In genomic region chr18:63823516-63824219, GRCh38 we compare ENCODE assay signal across 9 cellular contexts. TPM values are rescaled to one million over a fixed set of nuclear protein-coding genes. Genes with fewer than 3 reads are reported as not detected.
DNase-seq lines count a peak whose midpoint lies in the region; ATAC-seq and TF ChIP-seq lines count a peak whose summit lies in the region.
"Had no signal": no experiment of that assay in that cellular context is flagged by ENCODE, and none has a peak within 500 bp of the region (broad histone marks: within the 10 kb centered on the region; RNA-seq: fewer than 3 reads in every experiment).

No MANE protein-coding gene starts in this region.

- H3K36me3 ChIP-seq in SU-DHL-6 (ENCODE audit: low read length) (no peaks in the 10 kb centered on the region), vagina (no peaks in the 10 kb centered on the region)

- no peak for TF ChIP-seq POLR2A in vagina (IDR thresholded peaks at IDR 0.05)

- no peaks in the 10 kb centered on the region for H3F3A ChIP-seq in SU-DHL-6 (ENCODE audit: insufficient read depth)

- H4K20me1 ChIP-seq in SU-DHL-6 (ENCODE audit: low read depth, low read length), result no peaks in the 10 kb centered on the region

- no peaks in the 10 kb centered on the region for H3K9me3 Mint-ChIP-seq in activated T-helper 2 cell treated with anti-CD3 and anti-CD28 coated beads, Interferon-gamma antibody, Interleukin-2, Interleukin-4, amounts not matched to agents 10 μg/mL and 5 μg/mL and 100 μg/mL, durations not matched to agents 14 hours and 24 hours and 36 hours
- H3K9me3 Mint-ChIP-seq: CD4-positive, CD25-positive, alpha-beta regulatory T cell had no signal

- TF ChIP-seq CTCF in SU-DHL-6 (IDR thresholded peaks at IDR 0.05; ENCODE audit: insufficient read depth, low read length, poor library complexity, severe bottlenecking) (peak; percentile 32), vagina (IDR thresholded peaks at IDR 0.05) (no peak)

- H3K79me2 ChIP-seq in SU-DHL-6 (ENCODE audit: insufficient read depth, low read length), result no peaks in the 10 kb centered on the region

- no peaks in the 10 kb centered on the region for H3K36me3 Mint-ChIP-seq in activated T-helper 2 cell treated with anti-CD3 and anti-CD28 coated beads, Interferon-gamma antibody, Interleukin-2, Interleukin-4, amounts not matched to agents 10 μg/mL and 5 μg/mL and 100 μg/mL, durations not matched to agents 14 hours and 24 hours and 36 hours (ENCODE audit: low read depth)
- H3K36me3 Mint-ChIP-seq: CD4-positive, CD25-positive, alpha-beta regulatory T cell had no signal

- peaks cover 12% of the 10 kb centered on the region for H3K27me3 Mint-ChIP-seq in activated T-helper 2 cell treated with anti-CD3 and anti-CD28 coated beads, Interferon-gamma antibody, Interleukin-2, Interleukin-4, amounts not matched to agents 10 μg/mL and 5 μg/mL and 100 μg/mL, durations not matched to agents 14 hours and 24 hours and 36 hours (ENCODE audit: low read depth)

- DNase-seq in NCI-H82 (lab: John Stamatoyannopoulos, UW) (peak; percentile 34), NCI-H82 treated with DMSO at 0.1 percent for 48 hours (lab: John Stamatoyannopoulos, UW; ENCODE audit: unreplicated experiment) (no peak), Right ventricle myocardium superior (peak; percentile 49), vagina (ENCODE audit: extremely low spot score in 2 of 2) (no peak)
- peak; percentile 38 for DNase-seq in stimulated activated CD4-positive, alpha-beta T cell treated with anti-CD3 and anti-CD28 coated beads, Interleukin-4, amount 100 ng/mL, for 24 hours
- no peak for DNase-seq in activated T-helper 2 cell treated with anti-CD3 and anti-CD28 coated beads, Interferon-gamma antibody, Interleukin-2, Interleukin-4, amounts not matched to agents 10 μg/mL and 5 μg/mL and 100 μg/mL, durations not matched to agents 14 hours and 24 hours and 36 hours (ENCODE audit: low spot score)

- H2AFZ ChIP-seq in SU-DHL-6 (ENCODE audit: low read depth, low read length, severe bottlenecking), result no peak overlapping the region

- no peaks in the 10 kb centered on the region for H3K9me2 ChIP-seq in SU-DHL-6 (replicated peaks; ENCODE audit: insufficient read depth, low read length)

- H3K27me3 ChIP-seq in SU-DHL-6 (ENCODE audit: low read length), result no peaks in the 10 kb centered on the region
- no peaks in the 10 kb centered on the region for H3K27me3 ChIP-seq in vagina

- H3K4me1 Mint-ChIP-seq in activated T-helper 2 cell treated with anti-CD3 and anti-CD28 coated beads, Interferon-gamma antibody, Interleukin-2, Interleukin-4, amounts not matched to agents 10 μg/mL and 5 μg/mL and 100 μg/mL, durations not matched to agents 14 hours and 24 hours and 36 hours (ENCODE audit: low read depth), result peaks cover under 1% of the 10 kb centered on the region
- H3K4me1 Mint-ChIP-seq: CD4-positive, CD25-positive, alpha-beta regulatory T cell had no signal

- no peak overlapping the region for H3K9ac ChIP-seq in SU-DHL-6 (ENCODE audit: low read length)

- H3K9me3 ChIP-seq in SU-DHL-6 (ENCODE audit: insufficient read depth, low read length), result no peaks in the 10 kb centered on the region
- H3K9me3 ChIP-seq in vagina, result no peaks in the 10 kb centered on the region

- H3K27ac Mint-ChIP-seq in activated T-helper 2 cell treated with anti-CD3 and anti-CD28 coated beads, Interferon-gamma antibody, Interleukin-2, Interleukin-4, amounts not matched to agents 10 μg/mL and 5 μg/mL and 100 μg/mL, durations not matched to agents 14 hours and 24 hours and 36 hours, result no peak overlapping the region
- H3K27ac Mint-ChIP-seq: CD4-positive, CD25-positive, alpha-beta regulatory T cell had no signal

- intact Hi-C loops in Right ventricle myocardium superior (cut with DNase I) (loop anchor here (5.0 kb wide), 1 partner anchor 114 kb away; no protein-coding TSS in a partner anchor), vagina (cut with DNase I) (no loop called here)
- intact Hi-C loops in activated T-helper 2 cell treated with anti-CD3 and anti-CD28 coated beads, Interferon-gamma antibody, Interleukin-2, Interleukin-4, amounts not matched to agents 10 μg/mL and 5 μg/mL and 100 μg/mL, durations not matched to agents 14 hours and 24 hours and 36 hours (cut with micrococcal nuclease), result loop anchor here (1.0 to 2.0 kb wide), 3 partner anchors 25 to 156 kb away; no protein-coding TSS in a partner anchor

- H3K4me3 Mint-ChIP-seq in activated T-helper 2 cell treated with anti-CD3 and anti-CD28 coated beads, Interferon-gamma antibody, Interleukin-2, Interleukin-4, amounts not matched to agents 10 μg/mL and 5 μg/mL and 100 μg/mL, durations not matched to agents 14 hours and 24 hours and 36 hours (ENCODE audit: low read depth), result no peak overlapping the region
- H3K4me3 Mint-ChIP-seq: CD4-positive, CD25-positive, alpha-beta regulatory T cell had no signal

- H3K27ac ChIP-seq in SU-DHL-6 (ENCODE audit: low read depth, low read length) (no peak overlapping the region), vagina (no peak overlapping the region)

- ATAC-seq in Right ventricle myocardium superior (ENCODE audit: poor library complexity) (no peak), GM19023 (IDR thresholded peaks at IDR 0.05; ENCODE audit: unreplicated experiment) (no peak)

- H3K4me2 ChIP-seq in SU-DHL-6 (ENCODE audit: low read depth, low read length, poor library complexity, severe bottlenecking), result no peak overlapping the region

- H3K4me1 ChIP-seq in vagina, result peaks cover 24% of the 10 kb centered on the region

- H3K4me3 ChIP-seq in SU-DHL-6 (ENCODE audit: insufficient read depth, low read length, poor library complexity, severe bottlenecking) (no peak overlapping the region), vagina (no peak overlapping the region)

RNA-seq across cellular contexts. Expression of gene SERPINB7, which starts 48.5 kb away (rescaled TPM):
- total RNA-seq in Right ventricle myocardium superior (not detected), vagina (0.49 TPM)
- not detected in 2 replicates for total RNA-seq in activated T-helper 2 cell treated with anti-CD3 and anti-CD28 coated beads, Interferon-gamma antibody, Interleukin-2, Interleukin-4, amounts not matched to agents 10 μg/mL and 5 μg/mL and 100 μg/mL, durations not matched to agents 14 hours and 24 hours and 36 hours
- total RNA-seq: CD4-positive, CD25-positive, alpha-beta regulatory T cell had no signal

Comparison
In these comparisons a context has a peak if more than half of its experiments do, and no peak if none do; other contexts are left out.
1. DNase-seq: peak in NCI-H82 (single experiment), Right ventricle myocardium superior (single experiment) and stimulated activated CD4-positive, alpha-beta T cell treated with anti-CD3 and anti-CD28 coated beads, Interleukin-4, amount 100 ng/mL, for 24 hours (single experiment); none in NCI-H82 treated with DMSO at 0.1 percent for 48 hours (single experiment), activated T-helper 2 cell treated with anti-CD3 and anti-CD28 coated beads, Interferon-gamma antibody, Interleukin-2, Interleukin-4, amounts not matched to agents 10 μg/mL and 5 μg/mL and 100 μg/mL, durations not matched to agents 14 hours and 24 hours and 36 hours (single experiment) and vagina (0 of 2).